In genomic region chr2:165057931-165058330, GRCh38 we compare ENCODE assay signal across 29 cellular contexts.
"Had no signal": no experiment of that assay in that cellular context is flagged by ENCODE, and none has a peak within 500 bp of the region (broad histone marks: within the 10 kb centered on the region; RNA-seq: fewer than 3 reads in every experiment).

No MANE protein-coding gene starts in this region.

- ATAC-seq: activated CD8-positive, alpha-beta T cell treated with anti-CD3 and anti-CD28 coated beads for 36 hours; activated naive CD8-positive, alpha-beta T cell treated with anti-CD3 and anti-CD28 coated beads, Interleukin-2, amount 50 U/mL, for 24 hours; activated T-cell treated with anti-CD3 and anti-CD28 coated beads, Interleukin-2, amount 50 U/mL, for 4 hours; activated T-cell treated with anti-CD3 and anti-CD28 coated beads, Interleukin-2, amount 50 U/mL, for 72 hours; activated T-helper 17 cell treated with anti-CD3 and anti-CD28 coated beads, Interleukin-2, amount 50 U/mL, for 72 hours had no signal

- H3K4me1 ChIP-seq: ascending aorta had no signal

- DNase-seq: activated B cell treated with CpG ODN at 0.5 μM for 24 hours; activated CD4-positive, alpha-beta memory T cell treated with anti-CD3 and anti-CD28 coated beads for 36 hours; activated CD4-positive, alpha-beta T cell treated with anti-CD3 and anti-CD28 coated beads for 4 hours; activated CD4-positive, alpha-beta T cell treated with anti-CD3 and anti-CD28 coated beads, Interleukin-2, amount 10 ng/mL, durations not matched to agents 24 days and 14 days; activated CD4-positive, alpha-beta T cell treated with anti-CD3 and anti-CD28 coated beads, Interleukin-2, amount 50 U/mL, for 1 hour; activated CD4-positive, alpha-beta T cell treated with anti-CD3 and anti-CD28 coated beads, Interleukin-2, amount 50 U/mL, for 4 hours; activated CD4-positive, CD25-positive, alpha-beta regulatory T cell treated with anti-CD3 and anti-CD28 coated beads, Interleukin-2, amount 50 U/mL, for 72 hours; activated CD8-positive, alpha-beta memory T cell treated with anti-CD3 and anti-CD28 coated beads, Interleukin-2, amount 50 U/mL, for 4 hours; activated CD8-positive, alpha-beta T cell treated with anti-CD3 and anti-CD28 coated beads for 36 hours; activated effector memory CD4-positive, alpha-beta T cell treated with anti-CD3 and anti-CD28 coated beads, Interleukin-2, amount 50 U/mL, for 16 hours; activated gamma-delta T cell treated with Interleukin-2 at 50 U/mL for 16 hours; activated naive CD4-positive, alpha-beta T cell treated with anti-CD3 and anti-CD28 coated beads, Interleukin-2, amount 10 ng/mL, durations not matched to agents 7 days and 5 days; activated naive CD4-positive, alpha-beta T cell treated with Interleukin-2 at 50 U/mL for 16 hours; activated naive CD8-positive, alpha-beta T cell treated with anti-CD3 and anti-CD28 coated beads, Interleukin-2, amount 10 ng/mL, durations not matched to agents 7 days and 5 days; activated naive CD8-positive, alpha-beta T cell treated with anti-CD3 and anti-CD28 coated beads, Interleukin-2, amount 50 U/mL, for 24 hours; activated T-cell treated with anti-CD3 and anti-CD28 coated beads for 4 hours; activated T-cell treated with anti-CD3 and anti-CD28 coated beads, Interleukin-2, amount 50 U/mL, for 1 hour; activated T-cell treated with anti-CD3 and anti-CD28 coated beads, Interleukin-2, amount 50 U/mL, for 4 hours; activated T-cell treated with anti-CD3 and anti-CD28 coated beads, Interleukin-2, amount 50 U/mL, for 72 hours; amygdala; anterior cingulate cortex; caudate nucleus; cerebellar nuclear complex; T-helper 2 cell; T-helper 9 cell had no signal

- H3K36me3 ChIP-seq: ascending aorta, cardiac muscle cell had no signal

- H3K9me3 ChIP-seq: ascending aorta had no signal

- H3K27me3 ChIP-seq: ascending aorta, cardiac muscle cell had no signal

- H3K27ac ChIP-seq: ascending aorta, cardiac muscle cell, VCaP had no signal

- H3K4me3 ChIP-seq: ascending aorta, cardiac muscle cell had no signal
